ENCODE assay signal across 23 cellular contexts in genomic region chr2:216653931-216654365, GRCh38. TPM values are rescaled to one million over a fixed set of nuclear protein-coding genes. Genes with fewer than 3 reads are reported as not detected.
DNase-seq lines count a peak whose midpoint lies in the region; ATAC-seq, FAIRE-seq and TF ChIP-seq lines count a peak whose summit lies in the region.
"Had no signal": no experiment of that assay in that cellular context is flagged by ENCODE, and none has a peak within 500 bp of the region (broad histone marks: within the 10 kb centered on the region; RNA-seq: fewer than 3 reads in every experiment).

No MANE protein-coding gene starts in this region.

- DNase-seq in EH (ENCODE audit: low read depth), result peak; percentile 84
- DNase-seq in astrocyte of the spinal cord (ENCODE audit: low read depth, low spot score), result peak; percentile 81
- peak; percentile 74 for DNase-seq in fibroblast of villous mesenchyme (ENCODE audit: low read depth)
- peak; percentile 52 for DNase-seq in skeletal muscle cell (ENCODE audit: low read depth)
- DNase-seq in stimulated activated naive B cell treated with anti-CD40 and anti-IgM and Interleukin-4, amounts not matched to agents 10 μg/mL and 1 μg/mL and 100 μg/mL, for 72 hours, result no peak
- no peak for DNase-seq in frontal cortex (ENCODE audit: low spot score in 2 of 2)
- DNase-seq: activated CD8-positive, alpha-beta memory T cell treated with anti-CD3 and anti-CD28 coated beads, Interleukin-2, amount 10 ng/mL, durations not matched to agents 7 days and 5 days; activated effector memory CD4-positive, alpha-beta T cell treated with Interleukin-2 at 50 U/mL for 16 hours; AML-193; Caco-2; colonic mucosa; heart right ventricle; NCI-H187 treated with DMSO at 0.1 percent for 48 hours; NCI-H510A; SIG-M5; stimulated activated CD4-positive, alpha-beta T cell treated with anti-CD3 and anti-CD28 coated beads, Interleukin-1b, Interleukin-23, amount 100 ng/mL, for 48 hours had no signal

- no peaks in the 10 kb centered on the region for H3K9me3 Mint-ChIP-seq in stimulated activated naive B cell treated with anti-CD40 and anti-IgM and Interleukin-4, amounts not matched to agents 10 μg/mL and 1 μg/mL and 100 μg/mL, for 72 hours

- no peak overlapping the region for H3K4me3 Mint-ChIP-seq in stimulated activated naive B cell treated with anti-CD40 and anti-IgM and Interleukin-4, amounts not matched to agents 10 μg/mL and 1 μg/mL and 100 μg/mL, for 72 hours
- H3K4me3 Mint-ChIP-seq: activated CD8-positive, alpha-beta memory T cell treated with anti-CD3 and anti-CD28 coated beads, Interleukin-2, amount 10 ng/mL, durations not matched to agents 7 days and 5 days had no signal

- H3K4me3 ChIP-seq in astrocyte of the spinal cord (ENCODE audit: low read depth, low read length), result no peak overlapping the region
- no peak overlapping the region for H3K4me3 ChIP-seq in fibroblast of villous mesenchyme (ENCODE audit: low read depth, low read length)
- no peak overlapping the region for H3K4me3 ChIP-seq in skeletal muscle cell (ENCODE audit: low read depth, low read length)
- H3K4me3 ChIP-seq: colonic mucosa, GM12878, heart right ventricle, right atrium auricular region had no signal

- FAIRE-seq in frontal cortex (lab: Jason Lieb, UNC), result no peak
- FAIRE-seq: G401.6, GM12878 had no signal

- in situ Hi-C loops in astrocyte of the spinal cord (cut with HindIII; ENCODE audit: low sequenced_read_pairs), result loop anchor here (10.0 kb wide), 1 partner anchor 139 kb away; no protein-coding TSS in a partner anchor

- no peak for ATAC-seq in stimulated activated naive B cell treated with anti-CD40 and anti-IgM and Interleukin-4, amounts not matched to agents 10 μg/mL and 1 μg/mL and 100 μg/mL, for 72 hours (replicated peaks)
- ATAC-seq in HG02759 (IDR thresholded peaks at IDR 0.05; ENCODE audit: unreplicated experiment) (no peak), GM21619 (IDR thresholded peaks at IDR 0.05; ENCODE audit: unreplicated experiment) (no peak)
- ATAC-seq: activated CD4-positive, CD25-positive, alpha-beta regulatory T cell treated with anti-CD3 and anti-CD28 coated beads, Interleukin-2, amount 50 U/mL, for 24 hours; activated CD8-positive, alpha-beta memory T cell treated with anti-CD3 and anti-CD28 coated beads, Interleukin-2, amount 10 ng/mL, durations not matched to agents 7 days and 5 days; GM12878; heart right ventricle had no signal

- no peak overlapping the region for H3K27ac Mint-ChIP-seq in stimulated activated naive B cell treated with anti-CD40 and anti-IgM and Interleukin-4, amounts not matched to agents 10 μg/mL and 1 μg/mL and 100 μg/mL, for 72 hours
- H3K27ac Mint-ChIP-seq: activated CD8-positive, alpha-beta memory T cell treated with anti-CD3 and anti-CD28 coated beads, Interleukin-2, amount 10 ng/mL, durations not matched to agents 7 days and 5 days had no signal

- TF ChIP-seq CTCF in astrocyte of the spinal cord (IDR thresholded peaks at IDR 0.05; ENCODE audit: low read depth, low read length), result no peak
- no peak for TF ChIP-seq CTCF in fibroblast of villous mesenchyme (IDR thresholded peaks at IDR 0.05; ENCODE audit: insufficient read depth, low read depth, low read length)

- H3K4me1 Mint-ChIP-seq in stimulated activated naive B cell treated with anti-CD40 and anti-IgM and Interleukin-4, amounts not matched to agents 10 μg/mL and 1 μg/mL and 100 μg/mL, for 72 hours, result no peaks in the 10 kb centered on the region
- H3K4me1 Mint-ChIP-seq: activated CD8-positive, alpha-beta memory T cell treated with anti-CD3 and anti-CD28 coated beads, Interleukin-2, amount 10 ng/mL, durations not matched to agents 7 days and 5 days had no signal

- no peaks in the 10 kb centered on the region for H3K36me3 Mint-ChIP-seq in stimulated activated naive B cell treated with anti-CD40 and anti-IgM and Interleukin-4, amounts not matched to agents 10 μg/mL and 1 μg/mL and 100 μg/mL, for 72 hours
- H3K36me3 Mint-ChIP-seq: activated CD8-positive, alpha-beta memory T cell treated with anti-CD3 and anti-CD28 coated beads, Interleukin-2, amount 10 ng/mL, durations not matched to agents 7 days and 5 days had no signal

- peaks cover 17 to 18% of the 10 kb centered on the region in 2 donors for H3K27me3 Mint-ChIP-seq in stimulated activated naive B cell treated with anti-CD40 and anti-IgM and Interleukin-4, amounts not matched to agents 10 μg/mL and 1 μg/mL and 100 μg/mL, for 72 hours

RNA-seq across cellular contexts. Expression of gene IGFBP2, which starts 20.7 kb away (rescaled TPM):
- total RNA-seq in fibroblast of villous mesenchyme (15.5 and 18.4 TPM in 2 replicates), frontal cortex (253 TPM)

RNA-seq across cellular contexts. Expression of gene IGFBP5, which starts 41.4 kb away (rescaled TPM):
- total RNA-seq in fibroblast of villous mesenchyme, result 644 and 754 TPM in 2 replicates
- 26.1 TPM for total RNA-seq in frontal cortex
- total RNA-seq: T-helper 2 cell treated with Interferon-gamma antibody and Interleukin-4, amounts not matched to agents 100 ng/mL and 5 ng/mL, for 36 hours had no signal

Comparison
In these comparisons a context has a peak if more than half of its experiments do, and no peak if none do; other contexts are left out.
1. DNase-seq: peak in EH (single experiment), astrocyte of the spinal cord (single experiment), fibroblast of villous mesenchyme (single experiment) and skeletal muscle cell (single experiment); none in stimulated activated naive B cell treated with anti-CD40 and anti-IgM and Interleukin-4, amounts not matched to agents 10 μg/mL and 1 μg/mL and 100 μg/mL, for 72 hours (single experiment) and frontal cortex (0 of 2).
2. RNA of gene IGFBP2, which starts 20.7 kb away (total RNA-seq): 253 TPM in frontal cortex (single experiment); 15.5 to 18.4 TPM in fibroblast of villous mesenchyme; every median in the first group is over 10 times any median in the second.
3. RNA of gene IGFBP5, which starts 41.4 kb away (total RNA-seq): 644 to 754 TPM in fibroblast of villous mesenchyme; 26.1 TPM in frontal cortex (single experiment); every median in the first group is over 10 times any median in the second.